19 cellular contexts compared by ENCODE assay signal in the genomic region with DNA sequence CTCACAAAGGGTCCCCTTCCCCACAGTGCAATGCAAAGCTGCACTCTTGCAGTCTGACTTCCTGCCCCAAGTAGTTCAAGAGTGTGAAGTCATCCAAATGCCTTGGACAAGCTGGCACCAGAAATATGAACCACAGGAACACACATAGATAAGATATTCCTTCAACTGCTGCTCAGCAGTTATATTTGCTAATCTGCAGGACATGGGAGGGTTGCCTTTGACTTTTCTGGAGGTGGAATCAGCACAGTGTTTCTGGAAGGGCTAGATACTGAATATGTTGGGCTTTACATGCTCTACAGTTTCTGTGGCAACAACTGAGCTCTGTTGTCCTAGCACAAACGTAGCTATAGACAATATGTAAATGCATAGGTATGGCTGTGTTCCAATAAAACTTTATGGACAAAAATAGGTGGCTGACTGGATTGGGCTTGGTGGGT.
A peak's percentile ranks its signal among the peaks of the same experiment; 100 is the strongest.
DNase-seq lines count a peak whose midpoint lies in the region; ATAC-seq, FAIRE-seq and TF ChIP-seq lines count a peak whose summit lies in the region.
"Had no signal": no experiment of that assay in that cellular context is flagged by ENCODE, and none has a peak within 500 bp of the region (broad histone marks: within the 10 kb centered on the region; RNA-seq: fewer than 3 reads in every experiment).

No MANE protein-coding gene starts in this region.

- no peaks in the 10 kb centered on the region for H3K27me3 ChIP-seq in skeletal muscle satellite cell (ENCODE audit: control insufficient read depth, insufficient read depth, low read length)
- H3K27me3 ChIP-seq: gastroesophageal sphincter, upper lobe of left lung had no signal

- peak overlapping the region; percentile 3 for H3K4me2 ChIP-seq in skeletal muscle satellite cell (ENCODE audit: low read length)

- no peak overlapping the region for H3K4me3 ChIP-seq in epithelial cell of esophagus (ENCODE audit: low read length)
- H3K4me3 ChIP-seq in skeletal muscle satellite cell (ENCODE audit: low read length): no peak overlapping the region
- H3K4me3 ChIP-seq: gastroesophageal sphincter, GM12878, HAP-1, spleen, upper lobe of left lung had no signal

- ATAC-seq in GM21381 (IDR thresholded peaks at IDR 0.05; ENCODE audit: unreplicated experiment): no peak
- ATAC-seq: activated CD8-positive, alpha-beta T cell treated with anti-CD3 and anti-CD28 coated beads, Interleukin-2, amount 10 ng/mL, durations not matched to agents 7 days and 5 days; gastroesophageal sphincter; GM12878 had no signal

- peak overlapping the region; percentile 38 for H3K9ac ChIP-seq in skeletal muscle satellite cell (ENCODE audit: low read depth, low read length)

- H3K36me3 ChIP-seq in skeletal muscle satellite cell (ENCODE audit: insufficient read depth, low read length): no peaks in the 10 kb centered on the region
- H3K36me3 ChIP-seq: HAP-1, spleen, upper lobe of left lung had no signal

- no peak for TF ChIP-seq CTCF in epithelial cell of esophagus (IDR thresholded peaks at IDR 0.05; ENCODE audit: insufficient read depth, low read depth, low read length, missing control alignments)

- no peaks in the 10 kb centered on the region for H3K9me3 ChIP-seq in skeletal muscle satellite cell (replicated peaks; ENCODE audit: low read length)
- H3K9me3 ChIP-seq: gastroesophageal sphincter, HAP-1, spleen, upper lobe of left lung had no signal

- FAIRE-seq in RCC 7860 (lab: Jason Lieb, UNC): peak; percentile 53
- FAIRE-seq: colon, GM12878 had no signal

- peaks cover 29% of the 10 kb centered on the region for H3K4me1 ChIP-seq in skeletal muscle satellite cell (ENCODE audit: control insufficient read depth, insufficient read depth, low read length)
- H3K4me1 ChIP-seq: HAP-1 had no signal

- peak; percentile 13 for DNase-seq in NCI-H510A treated with DMSO at 0.1 percent for 48 hours (lab: John Stamatoyannopoulos, UW)
- DNase-seq in NCI-H510A (lab: John Stamatoyannopoulos, UW): no peak
- DNase-seq in RCC 7860 (ENCODE audit: low spot score): peak; percentile 94
- peak; percentile 8 for DNase-seq in epithelial cell of esophagus (ENCODE audit: low read depth)
- DNase-seq in activated naive CD4-positive, alpha-beta T cell (lab: John Stamatoyannopoulos, UW): no peak
- no peak for DNase-seq in activated CD4-positive, alpha-beta T cell treated with anti-CD3 and anti-CD28 coated beads for 48 hours
- DNase-seq: 8988T; activated CD8-positive, alpha-beta T cell treated with anti-CD3 and anti-CD28 coated beads, Interleukin-2, amount 10 ng/mL, durations not matched to agents 7 days and 5 days; activated gamma-delta T cell treated with Interleukin-2 at 50 U/mL for 16 hours; NCI-H1436 treated with DMSO at 0.1 percent for 48 hours; spleen; T-helper 1 cell; upper lobe of left lung had no signal

Comparison
In these comparisons a context has a peak if more than half of its experiments do, and no peak if none do; other contexts are left out.
1. DNase-seq: peak in NCI-H510A treated with DMSO at 0.1 percent for 48 hours (single experiment), RCC 7860 (single experiment) and epithelial cell of esophagus (single experiment); none in NCI-H510A (single experiment), activated naive CD4-positive, alpha-beta T cell (0 of 4) and activated CD4-positive, alpha-beta T cell treated with anti-CD3 and anti-CD28 coated beads for 48 hours (single experiment).